ENCODE assay signal across 18 cellular contexts in the genomic region with DNA sequence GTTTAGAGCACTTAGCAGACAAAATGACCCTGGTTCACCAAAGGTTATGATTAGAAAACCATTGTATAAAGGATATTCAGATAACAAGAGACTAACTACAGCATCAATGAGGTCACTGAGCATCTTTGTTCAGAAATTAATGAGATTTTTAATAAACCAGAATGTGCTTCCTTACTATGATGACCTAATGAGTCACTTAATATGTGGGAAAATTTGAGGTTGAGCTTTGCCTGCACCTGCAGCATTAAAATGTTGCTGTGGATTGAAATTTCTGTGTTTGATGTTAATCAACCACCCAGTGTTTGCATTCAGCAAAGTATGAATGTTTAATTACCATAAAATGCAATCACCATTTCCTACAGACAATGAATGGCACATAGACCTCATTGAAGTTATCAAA. TPM values are rescaled to one million over a fixed set of nuclear protein-coding genes. Genes with fewer than 3 reads are reported as not detected.
DNase-seq lines count a peak whose midpoint lies in the region; ATAC-seq, FAIRE-seq and TF ChIP-seq lines count a peak whose summit lies in the region.
"Had no signal": no experiment of that assay in that cellular context is flagged by ENCODE, and none has a peak within 500 bp of the region (broad histone marks: within the 10 kb centered on the region; RNA-seq: fewer than 3 reads in every experiment).

No MANE protein-coding gene starts in this region.

- peaks cover 8% of the 10 kb centered on the region for H3K4me1 ChIP-seq in IMR-90 (ENCODE audit: control insufficient read depth, insufficient read depth, low read length)
- peaks cover 23% of the 10 kb centered on the region for H3K4me1 ChIP-seq in keratinocyte (ENCODE audit: control insufficient read depth, extremely low read depth, insufficient read depth, low read length)
- H3K4me1 ChIP-seq in thyroid gland: peaks cover 11 to 12% of the 10 kb centered on the region in 2 donors

- no peak overlapping the region for H2BK120ac ChIP-seq in IMR-90 (ENCODE audit: low read depth, low read length)

- no peaks in the 10 kb centered on the region for H3K27me3 ChIP-seq in IMR-90 (ENCODE audit: control insufficient read depth, insufficient read depth, low read length)
- H3K27me3 ChIP-seq in keratinocyte (ENCODE audit: control insufficient read depth, extremely low read depth, insufficient read depth, low read length): no peaks in the 10 kb centered on the region
- H3K27me3 ChIP-seq in thyroid gland: no peaks in the 10 kb centered on the region
- H3K27me3 ChIP-seq: Peyer's patch had no signal

- H3K27me3 Mint-ChIP-seq in WTC11 (ENCODE audit: low read depth): no peaks in the 10 kb centered on the region

- no TSS peak for BruUV-seq in IMR-90 (replicated peaks; lab: Mats Ljungman, UMichigan)

- H3K9me3 ChIP-seq in IMR-90 (ENCODE audit: control insufficient read depth, insufficient read depth, low read length): no peaks in the 10 kb centered on the region
- H3K9me3 ChIP-seq in keratinocyte (ENCODE audit: control insufficient read depth, low read depth, low read length): no peaks in the 10 kb centered on the region
- no peaks in the 10 kb centered on the region for H3K9me3 ChIP-seq in thyroid gland
- H3K9me3 ChIP-seq: HAP-1, Peyer's patch had no signal

- H2BK20ac ChIP-seq in IMR-90 (ENCODE audit: low read depth, low read length): no peak overlapping the region

- H3K79me1 ChIP-seq in IMR-90 (ENCODE audit: low read depth in 1 of 2, low read length in 2 of 2): peaks cover 8 to 18% of the 10 kb centered on the region in 2 experiments

- peaks cover 3% of the 10 kb centered on the region; the same call in 1 of the 2 replicates for H3K36me3 ChIP-seq in IMR-90 (ENCODE audit: control insufficient read depth, insufficient read depth, low read length)
- H3K36me3 ChIP-seq in keratinocyte (ENCODE audit: control insufficient read depth in 2 of 2, extremely low read depth in 1 of 2, insufficient read depth in 2 of 2, low read length in 2 of 2): no peaks in the 10 kb centered on the region
- no peaks in the 10 kb centered on the region for H3K36me3 ChIP-seq in thyroid gland
- H3K36me3 ChIP-seq: HAP-1, Peyer's patch had no signal

- TF ChIP-seq CTCF in IMR-90 (conservative IDR thresholded peaks at IDR 0.05; ENCODE audit: low read depth, low read length) (no peak), WTC11 (IDR thresholded peaks at IDR 0.05) (no peak), keratinocyte (optimal IDR thresholded peaks at IDR 0.05 in 1 of 3, IDR thresholded peaks at IDR 0.05 in 1 of 3, conservative IDR thresholded peaks at IDR 0.05 in 1 of 3; ENCODE audit: extremely low read depth in 1 of 3, insufficient read depth in 2 of 3, low read length in 3 of 3) (no peak), thyroid gland (IDR thresholded peaks at IDR 0.05) (no peak)

- intact Hi-C loops in IMR-90 (cut with micrococcal nuclease) (loop anchor here (5.0 kb wide), 1 partner anchor 43 kb away; no protein-coding TSS in a partner anchor), thyroid gland (cut with DNase I) (no loop called here)

- no peak overlapping the region for H3K56ac ChIP-seq in IMR-90 (ENCODE audit: extremely low read depth, insufficient read depth, low read length)

- TF ChIP-seq RAD21 in IMR-90 (IDR thresholded peaks at IDR 0.05; ENCODE audit: low read length): no peak

- dilution Hi-C loops in IMR-90 (cut with HindIII; ENCODE audit: low sequenced_read_pairs, unreplicated experiment): no loop called here
- dilution Hi-C loops in keratinocyte (cut with MboI; ENCODE audit: extremely low pct_ligation_motif_present, low sequenced_read_pairs): no loop called here

- ATAC-seq in IMR-90 (ENCODE audit: low read depth): no peak
- no peak for ATAC-seq in WTC11

- no peak overlapping the region for H3K27ac Mint-ChIP-seq in WTC11

- no peaks in the 10 kb centered on the region for H3K79me2 ChIP-seq in keratinocyte (ENCODE audit: control insufficient read depth, insufficient read depth, low read length)

- CTCF ChIA-PET in IMR-90 (lab: Yijun Ruan, JAX): no interaction called here
- CTCF ChIA-PET in WTC11 (lab: Charles Lee): no interaction called here

- H3K27ac ChIP-seq in IMR-90 (ENCODE audit: insufficient read depth, low read length) (no peak overlapping the region), keratinocyte (ENCODE audit: control insufficient read depth, insufficient read depth, low read length) (no peak overlapping the region), thyroid gland (no peak overlapping the region)
- H3K27ac ChIP-seq: Peyer's patch, SK-N-MC had no signal

- H4K20me1 ChIP-seq in IMR-90 (ENCODE audit: insufficient read depth, low read length) (peaks cover 12% of the 10 kb centered on the region), keratinocyte (ENCODE audit: control insufficient read depth, extremely low read depth, insufficient read depth, low read length) (no peaks in the 10 kb centered on the region)

- DNase-seq in ELR (ENCODE audit: low read depth): peak; percentile 12
- no peak for DNase-seq in IMR-90
- DNase-seq in WTC11 (ENCODE audit: low spot score): no peak
- DNase-seq in keratinocyte (ENCODE audit: low read depth, low spot score): no peak
- no peak for DNase-seq in DMS153 (lab: John Stamatoyannopoulos, UW)
- no peak for DNase-seq in thyroid gland
- no peak for DNase-seq in NCI-H1092 (lab: John Stamatoyannopoulos, UW)
- DNase-seq: C1 segment of cervical spinal cord, GF-D8, KBM-7, NCI-H1436, NCI-H2081, NCI-H774, Peyer's patch, Right ventricle myocardium superior had no signal

- no peaks in the 10 kb centered on the region for H3K9me3 Mint-ChIP-seq in WTC11

- no peak overlapping the region for H3K14ac ChIP-seq in IMR-90 (replicated peaks; ENCODE audit: low read depth, low read length)

- in situ Hi-C loops in IMR-90 (cut with MboI; ENCODE audit: low sequenced_read_pairs): loop anchor here (25.0 kb wide), 2 partner anchors 418 to 618 kb away; no protein-coding TSS in a partner anchor

- no peak overlapping the region for H4K5ac ChIP-seq in IMR-90 (ENCODE audit: low read depth, low read length)

- H3K9ac ChIP-seq in IMR-90 (ENCODE audit: low read depth, low read length): no peak overlapping the region
- no peak overlapping the region for H3K9ac ChIP-seq in keratinocyte (ENCODE audit: control insufficient read depth, extremely low read depth, insufficient read depth, low read length)

- H2AFZ ChIP-seq in IMR-90 (replicated peaks; ENCODE audit: low read length, poor library complexity): no peak overlapping the region
- no peak overlapping the region for H2AFZ ChIP-seq in keratinocyte (ENCODE audit: control insufficient read depth, low read length)

- peaks cover 9% of the 10 kb centered on the region for H3K9me1 ChIP-seq in IMR-90 (ENCODE audit: insufficient read depth, low read length)
- no peaks in the 10 kb centered on the region for H3K9me1 ChIP-seq in keratinocyte (ENCODE audit: control insufficient read depth, extremely low read depth, insufficient read depth, low read length)

- H3K4me3 ChIP-seq in IMR-90 (ENCODE audit: insufficient read depth, low read depth, low read length) (no peak overlapping the region), keratinocyte (ENCODE audit: control insufficient read depth in 2 of 3, extremely low read depth in 1 of 3, insufficient read depth in 2 of 3, low read depth in 1 of 3, low read length in 3 of 3) (no peak overlapping the region), thyroid gland (replicated peaks in 1 of 3) (no peak overlapping the region)
- H3K4me3 ChIP-seq: HAP-1, Peyer's patch, SK-N-MC had no signal

- 0 out of 2 replicates have a peak overlapping the region, but pooled peaks have one; percentile 31 for H3K23ac ChIP-seq in IMR-90 (ENCODE audit: low read depth, low read length)

- H3K4me3 Mint-ChIP-seq in WTC11: peak overlapping the region; percentile 33

- no peak overlapping the region for H2AK5ac ChIP-seq in IMR-90 (ENCODE audit: low read depth, low read length)

- peak; percentile 62 for FAIRE-seq in keratinocyte (lab: Jason Lieb, UNC)
- FAIRE-seq: GM12892 had no signal

- H3K4me2 ChIP-seq in IMR-90 (ENCODE audit: low read depth, low read length) (no peak overlapping the region), keratinocyte (ENCODE audit: control insufficient read depth, extremely low read depth, insufficient read depth, low read depth, low read length) (peak overlapping the region; percentile 1)

- H4K8ac ChIP-seq in IMR-90 (ENCODE audit: low read depth in 2 of 2, low read length in 2 of 2): no peak overlapping the region

- H3K18ac ChIP-seq in IMR-90 (ENCODE audit: low read depth, low read length): no peak overlapping the region

- no peaks in the 10 kb centered on the region for H3K36me3 Mint-ChIP-seq in WTC11

- H2AK9ac ChIP-seq in IMR-90 (replicated peaks; ENCODE audit: low read depth, low read length, poor library complexity): no peak overlapping the region

- no peak overlapping the region for H4K91ac ChIP-seq in IMR-90 (ENCODE audit: insufficient read depth, low read depth, low read length)

- TF ChIP-seq POLR2A in IMR-90 (IDR thresholded peaks at IDR 0.05; ENCODE audit: low read depth, low read length) (no peak), thyroid gland (IDR thresholded peaks at IDR 0.05) (no peak)

- POLR2A ChIA-PET in IMR-90 (lab: Charles Lee; ENCODE audit: unreplicated experiment): no interaction called here
- POLR2A ChIA-PET in WTC11 (lab: Charles Lee): no interaction called here

- H3K4me1 Mint-ChIP-seq in WTC11: peaks cover 56% of the 10 kb centered on the region

- H3K4ac ChIP-seq in IMR-90 (ENCODE audit: low read depth, low read length): no peak overlapping the region

- no peak overlapping the region for H2BK15ac ChIP-seq in IMR-90 (ENCODE audit: low read depth, low read length)

- H2BK5ac ChIP-seq in IMR-90 (ENCODE audit: low read depth, low read length, poor library complexity, severe bottlenecking): no peak overlapping the region

TF ChIP-seq in WTC11, 78 proteins besides CTCF, POLR2A, EP300 and RAD21 (continues in another document):
- TF ChIP-seq ZNF671 (CRISPR knock-in tag; IDR thresholded peaks at IDR 0.05) (no peak), FOXK1 (CRISPR knock-in tag; IDR thresholded peaks at IDR 0.05) (no peak), ESRRA (CRISPR knock-in tag; IDR thresholded peaks at IDR 0.05; ENCODE audit: borderline replicate concordance) (no peak)

RNA-seq across cellular contexts. Expression of gene EXOC6, which starts 45.8 kb away (rescaled TPM):
- total RNA-seq in IMR-90 (2012; rRNA removed) (11.5 and 29.2 TPM in 2 replicates), WTC11 (2021) (4.4 to 5.0 TPM (median 4.5 TPM) in 3 replicates), thyroid gland (10 to 100 TPM; 51.6 to 74.0 (median 61.1) TPM)
- polyA plus RNA-seq in IMR-90 (2012; rRNA removed) (3.8 and 4.5 TPM in 2 replicates), keratinocyte (1.2 to 2.6 TPM (median 1.4 TPM) in 3 replicates)
- polyA plus RNA-seq in IMR-90 (2012; cell fraction: cytosol; rRNA removed): 0.80 and 1.0 TPM in 2 replicates
- 0.49 and 4.0 TPM in 2 replicates for polyA plus RNA-seq in IMR-90 (2012; cell fraction: nucleus; rRNA removed; ENCODE audit: low replicate concordance)
- 2.9 TPM for polyA plus RNA-seq in keratinocyte (2011; ENCODE audit: low read depth)
- 0.62 and 1.6 TPM in 2 replicates for polyA plus RNA-seq in keratinocyte (2011; cell fraction: cytosol; rRNA removed)
- 1.5 and 2.2 TPM in 2 replicates for polyA plus RNA-seq in keratinocyte (2011; cell fraction: nucleus; rRNA removed)
- polyA plus RNA-seq in keratinocyte (2012; ENCODE audit: low replicate concordance): 1.3 and 1.5 TPM in 2 replicates
- polyA minus RNA-seq in keratinocyte: 0.59 to 1.3 TPM in 2 of 3 replicates, not detected in the other
- not detected for polyA minus RNA-seq in keratinocyte (2011; cell fraction: cytosol; rRNA and poly(A)+ RNA removed)
- polyA minus RNA-seq in keratinocyte (2011; cell fraction: nucleus; rRNA and poly(A)+ RNA removed): 2.1 and 6.9 TPM in 2 replicates
